ENCODE assay signal across 2 cellular contexts in genomic region chr17:13334374-13334773, GRCh38.
A peak's percentile ranks its signal among the peaks of the same experiment; 100 is the strongest.
TF ChIP-seq lines count a peak whose summit lies in the region.

No MANE protein-coding gene starts in this region.

TF ChIP-seq in IMR-90, 13 proteins besides CTCF, POLR2A, EP300 and RAD21 (continued from another document):
- no peak for TF ChIP-seq USF2 (IDR thresholded peaks at IDR 0.05; ENCODE audit: low read depth, low read length)
- TF ChIP-seq MAFK (IDR thresholded peaks at IDR 0.05; ENCODE audit: low read depth, low read length) = no peak
- TF ChIP-seq SMC3 (IDR thresholded peaks at IDR 0.05; ENCODE audit: low read depth, low read length) = no peak
- TF ChIP-seq MXI1 (IDR thresholded peaks at IDR 0.05; ENCODE audit: borderline replicate concordance, low read depth, low read length) = no peak
- TF ChIP-seq FOS (IDR thresholded peaks at IDR 0.05; ENCODE audit: low read depth, low read length) = no peak
- no peak for TF ChIP-seq CHD1 (IDR thresholded peaks at IDR 0.05; ENCODE audit: low read depth, low read length)
- no peak for TF ChIP-seq BHLHE40 (IDR thresholded peaks at IDR 0.05; ENCODE audit: low read depth, low read length)
- TF ChIP-seq CEBPB (IDR thresholded peaks at IDR 0.05; ENCODE audit: low read depth, low read length) = no peak

TF ChIP-seq in K562, 482 proteins besides CTCF, POLR2A, EP300 and RAD21 (continued from another document and continues in another):
- no peak for TF ChIP-seq ZFP91 (CRISPR knock-in tag; IDR thresholded peaks at IDR 0.05)
- TF ChIP-seq CHCHD3 (CRISPR knock-in tag; IDR thresholded peaks at IDR 0.05) = no peak
- peak in 1 of 2 experiments; percentile 86; a peak in 2 of 4 replicates for TF ChIP-seq RCOR1 (IDR thresholded peaks at IDR 0.05; ENCODE audit: borderline replicate concordance in 1 of 2, low read depth in 2 of 2, low read length in 2 of 2)
- TF ChIP-seq MEF2A (IDR thresholded peaks at IDR 0.05; ENCODE audit: control insufficient read depth, low read depth, low read length) = no peak
- 0 out of 2 replicates have a peak, but pooled peaks have one; percentile 20 for TF ChIP-seq FOSL1 (tag; conservative IDR thresholded peaks at IDR 0.05)
- TF ChIP-seq CGGBP1 (CRISPR knock-in tag; IDR thresholded peaks at IDR 0.05) = no peak
- peak; percentile 74 for TF ChIP-seq ZNF766 (CRISPR knock-in tag; conservative IDR thresholded peaks at IDR 0.05)
- no peak for TF ChIP-seq LARP7 (IDR thresholded peaks at IDR 0.05)
- TF ChIP-seq HOXB6 (CRISPR knock-in tag; IDR thresholded peaks at IDR 0.05; ENCODE audit: borderline replicate concordance) = no peak
- no peak for TF ChIP-seq MNT (conservative IDR thresholded peaks at IDR 0.05)
- peak; percentile 44; the same call in 1 of the 2 replicates for TF ChIP-seq DPF2 (IDR thresholded peaks at IDR 0.05)
- no peak for TF ChIP-seq TCF15 (CRISPR knock-in tag; IDR thresholded peaks at IDR 0.05)
- no peak for TF ChIP-seq SRSF1 (IDR thresholded peaks at IDR 0.05; ENCODE audit: low read depth, low read length)
- TF ChIP-seq KLF13 (tag; IDR thresholded peaks at IDR 0.05; ENCODE audit: borderline replicate concordance, low read depth) = no peak
- TF ChIP-seq LEF1 (IDR thresholded peaks at IDR 0.05) = no peak
- TF ChIP-seq PKNOX1 (IDR thresholded peaks at IDR 0.05) = 0 out of 2 replicates have a peak, but pooled peaks have one; percentile 13
- no peak for TF ChIP-seq ELF2 (CRISPR knock-in tag; IDR thresholded peaks at IDR 0.05)
- TF ChIP-seq CBX2 (IDR thresholded peaks at IDR 0.05; ENCODE audit: insufficient read depth, low read length, poor library complexity, severe bottlenecking) = no peak
- no peak for TF ChIP-seq ZNF445 (CRISPR knock-in tag; IDR thresholded peaks at IDR 0.05; ENCODE audit: low read depth)
- TF ChIP-seq ZBTB34 (CRISPR knock-in tag; IDR thresholded peaks at IDR 0.05) = no peak
- no peak for TF ChIP-seq ATF1 (CRISPR knock-in tag; IDR thresholded peaks at IDR 0.05)
- TF ChIP-seq ATF1 (tag; IDR thresholded peaks at IDR 0.05) = no peak
- TF ChIP-seq TSC22D4 (tag; IDR thresholded peaks at IDR 0.05) = no peak
- no peak for TF ChIP-seq ZNF274 (IDR thresholded peaks at IDR 0.05; ENCODE audit: borderline replicate concordance, low read depth, low read length)
- TF ChIP-seq ZNF668 (CRISPR knock-in tag; IDR thresholded peaks at IDR 0.05) = no peak
- no peak for TF ChIP-seq MTF1 (CRISPR knock-in tag; IDR thresholded peaks at IDR 0.05; ENCODE audit: borderline replicate concordance)
- TF ChIP-seq CTBP1 (IDR thresholded peaks at IDR 0.05; ENCODE audit: borderline replicate concordance) = peak; percentile 78; the same call in 1 of the 2 replicates
- no peak for TF ChIP-seq ZNF280B (CRISPR knock-in tag; IDR thresholded peaks at IDR 0.05)
- TF ChIP-seq ZBTB43 (CRISPR knock-in tag; IDR thresholded peaks at IDR 0.05) = no peak
- TF ChIP-seq KDM1A (IDR thresholded peaks at IDR 0.05) = peak in 1 of 2 experiments; percentile 50; a peak in 3 of 4 replicates
- TF ChIP-seq CBX5 (IDR thresholded peaks at IDR 0.05; ENCODE audit: borderline replicate concordance, low read depth) = no peak
- peak in 1 of 2 experiments; percentile 63; a peak in 1 of 4 replicates for TF ChIP-seq TBL1XR1 (IDR thresholded peaks at IDR 0.05; ENCODE audit: low read length in 2 of 2)
- no peak for TF ChIP-seq FOXO4 (CRISPR knock-in tag; IDR thresholded peaks at IDR 0.05)
- TF ChIP-seq ZNF165 (CRISPR knock-in tag; IDR thresholded peaks at IDR 0.05; ENCODE audit: borderline replicate concordance) = no peak
- no peak for TF ChIP-seq RFX1 (IDR thresholded peaks at IDR 0.05)
- no peak for TF ChIP-seq CHD1 (IDR thresholded peaks at IDR 0.05; ENCODE audit: low read length)
- no peak for TF ChIP-seq ARID2 (IDR thresholded peaks at IDR 0.05)
- no peak for TF ChIP-seq TAF15 (IDR thresholded peaks at IDR 0.05; ENCODE audit: low read depth, low read length)
- no peak for TF ChIP-seq SAFB2 (IDR thresholded peaks at IDR 0.05; ENCODE audit: borderline replicate concordance, low read depth, low read length, severe bottlenecking)
